2 cellular contexts compared by ENCODE assay signal in the genomic region with DNA sequence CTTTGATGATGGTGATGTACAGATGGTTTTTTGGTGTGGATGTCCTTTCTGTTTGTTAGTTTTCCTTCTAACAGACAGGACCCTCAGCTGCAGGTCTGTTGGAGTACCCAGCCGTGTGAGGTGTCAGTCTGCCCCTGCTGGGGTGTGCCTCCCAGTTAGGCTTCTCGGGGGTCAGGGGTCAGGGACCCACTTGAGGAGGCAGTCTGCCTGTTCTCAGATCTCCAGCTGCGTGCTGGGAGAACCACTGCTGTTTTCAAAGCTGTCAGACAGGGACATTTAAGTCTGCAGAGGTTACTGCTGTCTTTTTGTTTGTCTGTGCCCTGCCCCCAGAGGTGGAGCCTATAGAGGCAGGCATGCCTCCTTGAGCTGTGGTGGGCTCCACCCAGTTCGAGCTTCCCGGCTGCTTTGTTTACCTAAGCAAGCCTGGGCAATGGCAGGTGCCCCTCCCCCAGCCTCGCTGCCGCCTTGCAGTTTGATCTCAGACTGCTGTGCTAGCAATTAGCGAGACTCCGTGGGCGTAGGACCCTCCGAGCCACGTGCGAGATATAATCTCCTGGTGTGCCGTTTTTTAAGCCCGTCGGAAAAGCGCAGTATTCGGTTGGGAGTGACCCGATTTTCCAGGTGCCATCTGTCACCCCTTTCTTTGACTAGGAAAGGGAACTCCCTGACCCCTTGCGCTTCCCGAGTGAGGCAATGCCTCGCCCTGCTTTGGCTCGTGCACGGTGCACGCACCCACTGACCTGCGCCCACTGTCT.
TF ChIP-seq lines count a peak whose summit lies in the region.
"Not testable (repeated sequence)": the region's sequence is repeated elsewhere in the genome, so short reads cannot be mapped to it uniquely, and the experiment has no call there.

No MANE protein-coding gene starts in this region.

TF ChIP-seq in HEK293T, 16 proteins besides CTCF, POLR2A, EP300 and RAD21:
- peak; percentile 69 for TF ChIP-seq L3MBTL2 (conservative IDR thresholded peaks at IDR 0.05)
TF ChIP-seq in HEK293T: peak in this region for 1; not testable (repeated sequence) for 15.

TF ChIP-seq in HepG2, 621 proteins besides CTCF, POLR2A, EP300 and RAD21:
- TF ChIP-seq, protein P1, sequence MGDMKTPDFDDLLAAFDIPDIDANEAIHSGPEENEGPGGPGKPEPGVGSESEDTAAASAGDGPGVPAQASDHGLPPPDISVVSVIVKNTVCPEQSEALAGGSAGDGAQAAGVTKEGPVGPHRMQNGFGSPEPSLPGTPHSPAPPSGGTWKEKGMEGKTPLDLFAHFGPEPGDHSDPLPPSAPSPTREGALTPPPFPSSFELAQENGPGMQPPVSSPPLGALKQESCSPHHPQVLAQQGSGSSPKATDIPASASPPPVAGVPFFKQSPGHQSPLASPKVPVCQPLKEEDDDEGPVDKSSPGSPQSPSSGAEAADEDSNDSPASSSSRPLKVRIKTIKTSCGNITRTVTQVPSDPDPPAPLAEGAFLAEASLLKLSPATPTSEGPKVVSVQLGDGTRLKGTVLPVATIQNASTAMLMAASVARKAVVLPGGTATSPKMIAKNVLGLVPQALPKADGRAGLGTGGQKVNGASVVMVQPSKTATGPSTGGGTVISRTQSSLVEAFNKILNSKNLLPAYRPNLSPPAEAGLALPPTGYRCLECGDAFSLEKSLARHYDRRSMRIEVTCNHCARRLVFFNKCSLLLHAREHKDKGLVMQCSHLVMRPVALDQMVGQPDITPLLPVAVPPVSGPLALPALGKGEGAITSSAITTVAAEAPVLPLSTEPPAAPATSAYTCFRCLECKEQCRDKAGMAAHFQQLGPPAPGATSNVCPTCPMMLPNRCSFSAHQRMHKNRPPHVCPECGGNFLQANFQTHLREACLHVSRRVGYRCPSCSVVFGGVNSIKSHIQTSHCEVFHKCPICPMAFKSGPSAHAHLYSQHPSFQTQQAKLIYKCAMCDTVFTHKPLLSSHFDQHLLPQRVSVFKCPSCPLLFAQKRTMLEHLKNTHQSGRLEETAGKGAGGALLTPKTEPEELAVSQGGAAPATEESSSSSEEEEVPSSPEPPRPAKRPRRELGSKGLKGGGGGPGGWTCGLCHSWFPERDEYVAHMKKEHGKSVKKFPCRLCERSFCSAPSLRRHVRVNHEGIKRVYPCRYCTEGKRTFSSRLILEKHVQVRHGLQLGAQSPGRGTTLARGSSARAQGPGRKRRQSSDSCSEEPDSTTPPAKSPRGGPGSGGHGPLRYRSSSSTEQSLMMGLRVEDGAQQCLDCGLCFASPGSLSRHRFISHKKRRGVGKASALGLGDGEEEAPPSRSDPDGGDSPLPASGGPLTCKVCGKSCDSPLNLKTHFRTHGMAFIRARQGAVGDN (CRISPR knock-in tag; IDR thresholded peaks at IDR 0.05) = 0 out of 2 replicates have a peak, but pooled peaks have one; percentile 13
- TF ChIP-seq, protein P2, sequence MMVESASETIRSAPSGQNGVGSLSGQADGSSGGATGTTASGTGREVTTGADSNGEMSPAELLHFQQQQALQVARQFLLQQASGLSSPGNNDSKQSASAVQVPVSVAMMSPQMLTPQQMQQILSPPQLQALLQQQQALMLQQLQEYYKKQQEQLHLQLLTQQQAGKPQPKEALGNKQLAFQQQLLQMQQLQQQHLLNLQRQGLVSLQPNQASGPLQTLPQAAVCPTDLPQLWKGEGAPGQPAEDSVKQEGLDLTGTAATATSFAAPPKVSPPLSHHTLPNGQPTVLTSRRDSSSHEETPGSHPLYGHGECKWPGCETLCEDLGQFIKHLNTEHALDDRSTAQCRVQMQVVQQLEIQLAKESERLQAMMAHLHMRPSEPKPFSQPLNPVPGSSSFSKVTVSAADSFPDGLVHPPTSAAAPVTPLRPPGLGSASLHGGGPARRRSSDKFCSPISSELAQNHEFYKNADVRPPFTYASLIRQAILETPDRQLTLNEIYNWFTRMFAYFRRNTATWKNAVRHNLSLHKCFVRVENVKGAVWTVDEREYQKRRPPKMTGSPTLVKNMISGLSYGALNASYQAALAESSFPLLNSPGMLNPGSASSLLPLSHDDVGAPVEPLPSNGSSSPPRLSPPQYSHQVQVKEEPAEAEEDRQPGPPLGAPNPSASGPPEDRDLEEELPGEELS (CRISPR knock-in tag; IDR thresholded peaks at IDR 0.05) = 0 out of 2 replicates have a peak, but pooled peaks have one; percentile 17
- TF ChIP-seq SP5 (CRISPR knock-in tag; IDR thresholded peaks at IDR 0.05; ENCODE audit: borderline replicate concordance, low read depth) = peak; percentile 42; the same call in 1 of the 2 replicates
- peak; percentile 31; the same call in 1 of the 2 replicates for TF ChIP-seq MYC (CRISPR knock-in tag; IDR thresholded peaks at IDR 0.05; ENCODE audit: borderline replicate concordance)
- not testable (repeated sequence) for TF ChIP-seq FOXA1 (IDR thresholded peaks at IDR 0.05)
- peak; percentile 66 for TF ChIP-seq FOXA1 (CRISPR knock-in tag; IDR thresholded peaks at IDR 0.05)
- TF ChIP-seq, protein P3, sequence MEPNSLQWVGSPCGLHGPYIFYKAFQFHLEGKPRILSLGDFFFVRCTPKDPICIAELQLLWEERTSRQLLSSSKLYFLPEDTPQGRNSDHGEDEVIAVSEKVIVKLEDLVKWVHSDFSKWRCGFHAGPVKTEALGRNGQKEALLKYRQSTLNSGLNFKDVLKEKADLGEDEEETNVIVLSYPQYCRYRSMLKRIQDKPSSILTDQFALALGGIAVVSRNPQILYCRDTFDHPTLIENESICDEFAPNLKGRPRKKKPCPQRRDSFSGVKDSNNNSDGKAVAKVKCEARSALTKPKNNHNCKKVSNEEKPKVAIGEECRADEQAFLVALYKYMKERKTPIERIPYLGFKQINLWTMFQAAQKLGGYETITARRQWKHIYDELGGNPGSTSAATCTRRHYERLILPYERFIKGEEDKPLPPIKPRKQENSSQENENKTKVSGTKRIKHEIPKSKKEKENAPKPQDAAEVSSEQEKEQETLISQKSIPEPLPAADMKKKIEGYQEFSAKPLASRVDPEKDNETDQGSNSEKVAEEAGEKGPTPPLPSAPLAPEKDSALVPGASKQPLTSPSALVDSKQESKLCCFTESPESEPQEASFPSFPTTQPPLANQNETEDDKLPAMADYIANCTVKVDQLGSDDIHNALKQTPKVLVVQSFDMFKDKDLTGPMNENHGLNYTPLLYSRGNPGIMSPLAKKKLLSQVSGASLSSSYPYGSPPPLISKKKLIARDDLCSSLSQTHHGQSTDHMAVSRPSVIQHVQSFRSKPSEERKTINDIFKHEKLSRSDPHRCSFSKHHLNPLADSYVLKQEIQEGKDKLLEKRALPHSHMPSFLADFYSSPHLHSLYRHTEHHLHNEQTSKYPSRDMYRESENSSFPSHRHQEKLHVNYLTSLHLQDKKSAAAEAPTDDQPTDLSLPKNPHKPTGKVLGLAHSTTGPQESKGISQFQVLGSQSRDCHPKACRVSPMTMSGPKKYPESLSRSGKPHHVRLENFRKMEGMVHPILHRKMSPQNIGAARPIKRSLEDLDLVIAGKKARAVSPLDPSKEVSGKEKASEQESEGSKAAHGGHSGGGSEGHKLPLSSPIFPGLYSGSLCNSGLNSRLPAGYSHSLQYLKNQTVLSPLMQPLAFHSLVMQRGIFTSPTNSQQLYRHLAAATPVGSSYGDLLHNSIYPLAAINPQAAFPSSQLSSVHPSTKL (CRISPR knock-in tag; IDR thresholded peaks at IDR 0.05) = peak; percentile 50; the same call in 1 of the 2 replicates
- TF ChIP-seq FOXA3 (CRISPR knock-in tag; IDR thresholded peaks at IDR 0.05) = peak; percentile 33; the same call in 1 of the 2 replicates
- TF ChIP-seq, protein P4, sequence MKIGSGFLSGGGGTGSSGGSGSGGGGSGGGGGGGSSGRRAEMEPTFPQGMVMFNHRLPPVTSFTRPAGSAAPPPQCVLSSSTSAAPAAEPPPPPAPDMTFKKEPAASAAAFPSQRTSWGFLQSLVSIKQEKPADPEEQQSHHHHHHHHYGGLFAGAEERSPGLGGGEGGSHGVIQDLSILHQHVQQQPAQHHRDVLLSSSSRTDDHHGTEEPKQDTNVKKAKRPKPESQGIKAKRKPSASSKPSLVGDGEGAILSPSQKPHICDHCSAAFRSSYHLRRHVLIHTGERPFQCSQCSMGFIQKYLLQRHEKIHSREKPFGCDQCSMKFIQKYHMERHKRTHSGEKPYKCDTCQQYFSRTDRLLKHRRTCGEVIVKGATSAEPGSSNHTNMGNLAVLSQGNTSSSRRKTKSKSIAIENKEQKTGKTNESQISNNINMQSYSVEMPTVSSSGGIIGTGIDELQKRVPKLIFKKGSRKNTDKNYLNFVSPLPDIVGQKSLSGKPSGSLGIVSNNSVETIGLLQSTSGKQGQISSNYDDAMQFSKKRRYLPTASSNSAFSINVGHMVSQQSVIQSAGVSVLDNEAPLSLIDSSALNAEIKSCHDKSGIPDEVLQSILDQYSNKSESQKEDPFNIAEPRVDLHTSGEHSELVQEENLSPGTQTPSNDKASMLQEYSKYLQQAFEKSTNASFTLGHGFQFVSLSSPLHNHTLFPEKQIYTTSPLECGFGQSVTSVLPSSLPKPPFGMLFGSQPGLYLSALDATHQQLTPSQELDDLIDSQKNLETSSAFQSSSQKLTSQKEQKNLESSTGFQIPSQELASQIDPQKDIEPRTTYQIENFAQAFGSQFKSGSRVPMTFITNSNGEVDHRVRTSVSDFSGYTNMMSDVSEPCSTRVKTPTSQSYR (CRISPR knock-in tag; IDR thresholded peaks at IDR 0.05; ENCODE audit: borderline replicate concordance) = peak; percentile 85; the same call in 1 of the 2 replicates
